1 cellular context compared by ENCODE assay signal in the genomic region with DNA sequence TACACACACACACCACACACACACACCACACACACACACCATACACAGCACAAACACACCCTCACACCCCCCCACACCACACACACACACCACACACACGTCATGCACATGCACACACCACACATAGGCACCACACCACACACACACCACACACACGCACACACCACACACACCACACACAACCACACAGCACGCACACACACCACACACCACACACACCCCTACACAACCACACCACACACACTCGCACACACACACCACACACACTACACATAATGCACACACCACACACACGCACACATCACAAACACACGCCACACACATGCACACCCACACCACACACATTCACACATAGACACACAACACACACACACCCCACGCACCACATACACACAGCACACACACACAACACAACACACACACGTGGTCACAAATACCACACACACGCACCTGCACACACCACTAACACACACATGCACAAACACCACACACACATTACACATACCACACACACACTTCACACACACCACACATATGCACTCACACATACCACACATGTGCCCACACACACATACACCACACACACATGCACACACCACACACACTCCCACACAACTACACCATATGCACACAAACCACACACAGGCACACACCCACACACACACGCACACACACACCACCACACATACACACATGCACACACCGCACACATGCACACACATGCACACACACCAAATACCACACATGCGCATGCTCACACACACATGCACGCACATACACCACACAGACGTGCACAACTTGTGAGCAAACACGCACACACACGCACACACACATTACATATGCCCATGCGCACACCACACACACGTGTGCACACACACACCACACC.
TF ChIP-seq lines count a peak whose summit lies in the region.

No MANE protein-coding gene starts in this region.

TF ChIP-seq in IMR-90, 13 proteins besides CTCF, POLR2A, EP300 and RAD21 (continued from another document):
- TF ChIP-seq SMC3 (IDR thresholded peaks at IDR 0.05; ENCODE audit: low read depth, low read length) (no peak), MAFK (IDR thresholded peaks at IDR 0.05; ENCODE audit: low read depth, low read length) (no peak), MXI1 (IDR thresholded peaks at IDR 0.05; ENCODE audit: borderline replicate concordance, low read depth, low read length) (no peak), RFX5 (IDR thresholded peaks at IDR 0.05; ENCODE audit: low read depth, low read length) (no peak), BHLHE40 (IDR thresholded peaks at IDR 0.05; ENCODE audit: low read depth, low read length) (no peak)
